ENCODE assay signal across 18 cellular contexts in genomic region chr22:19639610-19640135, GRCh38.
DNase-seq lines count a peak whose midpoint lies in the region; ATAC-seq and TF ChIP-seq lines count a peak whose summit lies in the region.
"Had no signal": no experiment of that assay in that cellular context is flagged by ENCODE, and none has a peak within 500 bp of the region (broad histone marks: within the 10 kb centered on the region; RNA-seq: fewer than 3 reads in every experiment).

No MANE protein-coding gene starts in this region.

- no peak overlapping the region for H3K27ac Mint-ChIP-seq in activated CD8-positive, alpha-beta memory T cell treated with anti-CD3 and anti-CD28 coated beads, Interleukin-2, amount 10 ng/mL, durations not matched to agents 7 days and 5 days
- H3K27ac Mint-ChIP-seq: CD4-positive, CD25-positive, alpha-beta regulatory T cell; GM23338 had no signal

- H3K36me3 Mint-ChIP-seq in activated CD8-positive, alpha-beta memory T cell treated with anti-CD3 and anti-CD28 coated beads, Interleukin-2, amount 10 ng/mL, durations not matched to agents 7 days and 5 days = no peaks in the 10 kb centered on the region
- H3K36me3 Mint-ChIP-seq: CD4-positive, CD25-positive, alpha-beta regulatory T cell had no signal

- no peaks in the 10 kb centered on the region for H3K4me1 Mint-ChIP-seq in activated CD8-positive, alpha-beta memory T cell treated with anti-CD3 and anti-CD28 coated beads, Interleukin-2, amount 10 ng/mL, durations not matched to agents 7 days and 5 days
- H3K4me1 Mint-ChIP-seq: CD4-positive, CD25-positive, alpha-beta regulatory T cell had no signal

- no peaks in the 10 kb centered on the region for H3K9me3 ChIP-seq in osteoblast (ENCODE audit: low read depth, low read length)
- H3K9me3 ChIP-seq: BLaER1 treated with 17β-estradiol and CSF1 and Interleukin-3, amounts not matched to agents 10 nM and 100 nM had no signal

- H3K4me3 Mint-ChIP-seq in activated CD8-positive, alpha-beta memory T cell treated with anti-CD3 and anti-CD28 coated beads, Interleukin-2, amount 10 ng/mL, durations not matched to agents 7 days and 5 days = no peak overlapping the region
- H3K4me3 Mint-ChIP-seq: CD4-positive, CD25-positive, alpha-beta regulatory T cell; GM23338 had no signal

- no peaks in the 10 kb centered on the region for H4K20me1 ChIP-seq in osteoblast (ENCODE audit: insufficient read depth, low read length)
- H4K20me1 ChIP-seq: BLaER1 treated with 17β-estradiol and CSF1 and Interleukin-3, amounts not matched to agents 10 nM and 100 nM had no signal

- H3K4me1 ChIP-seq in osteoblast (ENCODE audit: insufficient read depth, low read length) = no peaks in the 10 kb centered on the region

- no peak for TF ChIP-seq CTCF in osteoblast (IDR thresholded peaks at IDR 0.05; ENCODE audit: extremely low read depth, low read depth, low read length)

- H3K4me3 ChIP-seq in osteoblast (ENCODE audit: insufficient read depth, low read length) = no peak overlapping the region
- H3K4me3 ChIP-seq: BLaER1 treated with 17β-estradiol and CSF1 and Interleukin-3, amounts not matched to agents 10 nM and 100 nM; GM12878; GM23338 had no signal

- no peaks in the 10 kb centered on the region for H3K36me3 ChIP-seq in osteoblast (ENCODE audit: insufficient read depth, low read length)
- H3K36me3 ChIP-seq: BLaER1 treated with 17β-estradiol and CSF1 and Interleukin-3, amounts not matched to agents 10 nM and 100 nM had no signal

- no peak for ATAC-seq in activated CD8-positive, alpha-beta memory T cell treated with anti-CD3 and anti-CD28 coated beads, Interleukin-2, amount 10 ng/mL, durations not matched to agents 7 days and 5 days
- ATAC-seq in GM19324 (IDR thresholded peaks at IDR 0.05; ENCODE audit: low FRiP score, unreplicated experiment) = no peak
- ATAC-seq: GM12878, GM23338 had no signal

- H3K9me3 Mint-ChIP-seq in activated CD8-positive, alpha-beta memory T cell treated with anti-CD3 and anti-CD28 coated beads, Interleukin-2, amount 10 ng/mL, durations not matched to agents 7 days and 5 days (ENCODE audit: low read depth) = no peaks in the 10 kb centered on the region
- H3K9me3 Mint-ChIP-seq: CD4-positive, CD25-positive, alpha-beta regulatory T cell; GM23338 had no signal

- H3K79me2 ChIP-seq in osteoblast (ENCODE audit: insufficient read depth, low read length) = no peaks in the 10 kb centered on the region

- no peak overlapping the region for H2AFZ ChIP-seq in osteoblast (ENCODE audit: low read length)
- H2AFZ ChIP-seq: GM23338 had no signal

- no peak overlapping the region for H3K4me2 ChIP-seq in osteoblast (ENCODE audit: insufficient read depth, low read length)
- H3K4me2 ChIP-seq: BLaER1 treated with 17β-estradiol and CSF1 and Interleukin-3, amounts not matched to agents 10 nM and 100 nM; GM23338 had no signal

- H3K27me3 ChIP-seq in osteoblast (ENCODE audit: insufficient read depth, low read length) = peaks cover 8% of the 10 kb centered on the region
- H3K27me3 ChIP-seq: BLaER1 treated with 17β-estradiol and CSF1 and Interleukin-3, amounts not matched to agents 10 nM and 100 nM had no signal

- DNase-seq in activated CD8-positive, alpha-beta memory T cell treated with anti-CD3 and anti-CD28 coated beads, Interleukin-2, amount 50 U/mL, for 48 hours = peak; percentile 22
- no peak for DNase-seq in activated CD8-positive, alpha-beta memory T cell treated with anti-CD3 and anti-CD28 coated beads, Interleukin-2, amount 10 ng/mL, durations not matched to agents 7 days and 5 days
- peak; percentile 29 for DNase-seq in islet precursor cell
- peak; percentile 31 for DNase-seq in osteoblast (ENCODE audit: insufficient read length, low spot score, missing footprints)
- no peak for DNase-seq in NCI-H69 (lab: John Stamatoyannopoulos, UW)
- no peak for DNase-seq in glomerular visceral epithelial cell (ENCODE audit: extremely low spot score)
- DNase-seq: ACHN; Calu3; CD4-positive, CD25-positive, alpha-beta regulatory T cell; DMS 273 treated with DMSO at 0.1 percent for 48 hours; DMS79; H7; KBM-7 had no signal

- peaks cover 6% of the 10 kb centered on the region for H3K27me3 Mint-ChIP-seq in activated CD8-positive, alpha-beta memory T cell treated with anti-CD3 and anti-CD28 coated beads, Interleukin-2, amount 10 ng/mL, durations not matched to agents 7 days and 5 days

- H3K27ac ChIP-seq in osteoblast (ENCODE audit: low read depth, low read length) = no peak overlapping the region
- H3K27ac ChIP-seq: BLaER1 treated with 17β-estradiol and CSF1 and Interleukin-3, amounts not matched to agents 10 nM and 100 nM; HL-60 had no signal

- CTCF ChIA-PET in activated CD8-positive, alpha-beta memory T cell treated with anti-CD3 and anti-CD28 coated beads, Interleukin-2, amount 10 ng/mL, durations not matched to agents 7 days and 5 days (lab: Charles Lee) = no interaction called here

Comparison
In these comparisons a context has a peak if more than half of its experiments do, and no peak if none do; other contexts are left out.
1. DNase-seq: peak in activated CD8-positive, alpha-beta memory T cell treated with anti-CD3 and anti-CD28 coated beads, Interleukin-2, amount 50 U/mL, for 48 hours (single experiment), islet precursor cell (single experiment) and osteoblast (single experiment); none in activated CD8-positive, alpha-beta memory T cell treated with anti-CD3 and anti-CD28 coated beads, Interleukin-2, amount 10 ng/mL, durations not matched to agents 7 days and 5 days (single experiment), NCI-H69 (single experiment) and glomerular visceral epithelial cell (single experiment).